In genomic region chr14:75051556-75051899, GRCh38 we compare ENCODE assay signal across 8 cellular contexts. TPM values are rescaled to one million over a fixed set of nuclear protein-coding genes. Genes with fewer than 3 reads are reported as not detected.
DNase-seq lines count a peak whose midpoint lies in the region; ATAC-seq and TF ChIP-seq lines count a peak whose summit lies in the region.

No MANE protein-coding gene starts in this region.

- no peaks in the 10 kb centered on the region for H3K9me3 ChIP-seq in KOPT-K1 (ENCODE audit: insufficient read depth, low read length, poor library complexity, severe bottlenecking)

- TF ChIP-seq CTCF in AG09309 (IDR thresholded peaks at IDR 0.05; ENCODE audit: control insufficient read depth, insufficient read depth, low read depth, low read length, missing control alignments): no peak
- TF ChIP-seq CTCF in chondrocyte (IDR thresholded peaks at IDR 0.05): no peak
- TF ChIP-seq CTCF in natural killer cell (IDR thresholded peaks at IDR 0.05): no peak

- H3K4me1 Mint-ChIP-seq in chondrocyte (ENCODE audit: low read depth) (peaks cover 18% of the 10 kb centered on the region), natural killer cell (peaks cover 17 to 33% of the 10 kb centered on the region in 2 donors)

- H3K27ac ChIP-seq in KOPT-K1 (ENCODE audit: low read depth, low read length, poor library complexity, severe bottlenecking) (peak overlapping the region; percentile 70), substantia nigra (ENCODE audit: low read depth, low read length, poor library complexity, severe bottlenecking) (no peak overlapping the region)

- ATAC-seq in natural killer cell (no peak), HG03439 (IDR thresholded peaks at IDR 0.05; ENCODE audit: unreplicated experiment) (no peak)

- DNase-seq in AG09309 (ENCODE audit: low read depth): no peak
- no peak for DNase-seq in chondrocyte (ENCODE audit: low spot score)
- DNase-seq in natural killer cell: no peak
- no peak for DNase-seq in substantia nigra (lab: John Stamatoyannopoulos, UW)
- DNase-seq in NCI-H345 treated with DMSO at 0.1 percent for 48 hours (lab: John Stamatoyannopoulos, UW; ENCODE audit: unreplicated experiment): no peak
- no peak for DNase-seq in DMS53 (lab: John Stamatoyannopoulos, UW)

- peaks cover 40% of the 10 kb centered on the region for H3K36me3 ChIP-seq in KOPT-K1 (ENCODE audit: insufficient read depth, low read length)

- H3K36me3 Mint-ChIP-seq in chondrocyte (ENCODE audit: low read depth) (peaks cover 1% of the 10 kb centered on the region), natural killer cell (no peaks in the 10 kb centered on the region)

- H3K4me3 Mint-ChIP-seq in chondrocyte (ENCODE audit: unreplicated experiment) (peak overlapping the region; percentile 91), natural killer cell (peak overlapping the region; percentile 94)

- peak overlapping the region; percentile 14 for H3K4me3 ChIP-seq in AG09309 (ENCODE audit: control insufficient read depth, low read depth, low read length)

- H3K27ac Mint-ChIP-seq in chondrocyte (ENCODE audit: unreplicated experiment): peak overlapping the region; percentile 96
- H3K27ac Mint-ChIP-seq in natural killer cell: peak overlapping the region; percentile 93 to 94

- intact Hi-C loops in natural killer cell (cut with micrococcal nuclease): loop anchor here (1.0 kb wide), 1 partner anchor 12 kb away; no protein-coding TSS in a partner anchor

- H3K27me3 Mint-ChIP-seq in chondrocyte (ENCODE audit: low read depth) (no peaks in the 10 kb centered on the region), natural killer cell (ENCODE audit: low read depth in 2 of 2) (no peaks in the 10 kb centered on the region)

- H3K9me3 Mint-ChIP-seq in chondrocyte (ENCODE audit: low read depth): no peaks in the 10 kb centered on the region
- H3K9me3 Mint-ChIP-seq in natural killer cell: no peaks in the 10 kb centered on the region

RNA-seq across cellular contexts. Expression of gene MLH3, which starts 0.3 kb away (rescaled TPM):
- 18.7 to 21.3 TPM (median 21.2 TPM) in 3 replicates for total RNA-seq in chondrocyte
- total RNA-seq in natural killer cell: 10 to 100 TPM; 15.5 to 20.7 (median 19.1) TPM

RNA-seq across cellular contexts. Expression of gene ACYP1, which starts 12.3 kb away (rescaled TPM):
- total RNA-seq in chondrocyte (4.2 to 11.7 TPM (median 6.8 TPM) in 3 replicates), natural killer cell (10 to 100 TPM; 13.3 to 17.4 (median 14.9) TPM)

RNA-seq across cellular contexts. Expression of gene ZC2HC1C, which starts 17.9 kb away (rescaled TPM):
- total RNA-seq in chondrocyte (0.31 to 0.62 TPM (median 0.48 TPM) in 3 replicates), natural killer cell (under 1 TPM in 1 of 3 donors, not detected in 2; 0.55 TPM)

RNA-seq across cellular contexts. Expression of gene EIF2B2, which starts 48.8 kb away (rescaled TPM):
- 35.7 to 38.4 TPM (median 37.1 TPM) in 3 replicates for total RNA-seq in chondrocyte
- total RNA-seq in natural killer cell: 10 to 100 TPM; 22.2 to 45.1 (median 31.2) TPM
